In the genomic region with DNA sequence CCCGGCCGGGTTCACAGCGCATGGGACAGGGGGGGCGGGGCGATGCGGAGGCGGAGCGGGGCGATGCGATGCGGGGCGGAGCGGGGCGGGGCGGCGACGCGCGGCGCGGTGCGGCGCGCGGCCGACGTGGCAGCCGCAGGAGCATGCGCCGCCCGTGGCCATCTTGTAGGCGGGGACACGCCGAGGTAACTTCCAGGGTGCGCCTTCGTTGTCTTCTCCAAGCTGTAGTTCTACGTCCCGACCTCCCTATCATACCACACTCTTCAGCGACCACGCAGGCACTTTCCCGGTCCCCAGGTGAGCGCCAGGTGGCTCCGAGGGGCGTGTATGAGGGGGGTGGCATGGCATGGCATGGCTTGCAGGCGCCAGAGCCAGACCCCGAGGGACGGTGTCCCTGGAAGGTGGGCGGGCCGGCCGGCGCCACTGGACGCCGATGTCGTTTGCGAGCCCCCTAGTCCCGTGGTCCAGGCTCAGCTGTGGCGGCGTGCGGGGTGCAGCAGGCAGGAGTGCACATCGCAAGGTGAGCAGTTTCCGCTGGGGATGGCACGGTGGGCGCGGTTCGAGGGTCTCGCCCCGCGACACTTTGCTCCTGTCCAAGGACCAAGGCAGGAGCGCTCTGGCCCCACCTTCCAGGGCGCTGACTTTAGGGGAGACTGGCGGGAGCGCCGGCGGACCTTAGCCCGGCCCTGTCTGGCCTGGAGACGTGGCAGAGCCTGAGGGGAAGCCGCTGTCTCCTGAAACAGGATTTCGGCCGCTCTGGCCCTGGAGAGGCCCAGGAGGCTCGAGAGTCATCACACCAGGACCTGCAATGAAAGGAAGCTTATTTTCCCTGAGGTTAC, we compare ENCODE assay signal across 1 cellular context.
TF ChIP-seq lines count a peak whose summit lies in the region.

Gene PRRC1 (plus strand): TSS at position 161 of the 839 bp plus-strand sequence. CDS start 5,840 bp downstream, outside the sequence.

TF ChIP-seq in WTC11, 78 proteins besides CTCF, POLR2A, EP300 and RAD21 (continued from another document and continues in another):
- TF ChIP-seq, protein P1, sequence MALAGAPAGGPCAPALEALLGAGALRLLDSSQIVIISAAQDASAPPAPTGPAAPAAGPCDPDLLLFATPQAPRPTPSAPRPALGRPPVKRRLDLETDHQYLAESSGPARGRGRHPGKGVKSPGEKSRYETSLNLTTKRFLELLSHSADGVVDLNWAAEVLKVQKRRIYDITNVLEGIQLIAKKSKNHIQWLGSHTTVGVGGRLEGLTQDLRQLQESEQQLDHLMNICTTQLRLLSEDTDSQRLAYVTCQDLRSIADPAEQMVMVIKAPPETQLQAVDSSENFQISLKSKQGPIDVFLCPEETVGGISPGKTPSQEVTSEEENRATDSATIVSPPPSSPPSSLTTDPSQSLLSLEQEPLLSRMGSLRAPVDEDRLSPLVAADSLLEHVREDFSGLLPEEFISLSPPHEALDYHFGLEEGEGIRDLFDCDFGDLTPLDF (CRISPR knock-in tag; IDR thresholded peaks at IDR 0.05): peak; percentile 68; the same call in 1 of the 2 replicates
- TF ChIP-seq SP1 (CRISPR knock-in tag; conservative IDR thresholded peaks at IDR 0.05) (peak; percentile 82), RELA (CRISPR knock-in tag; IDR thresholded peaks at IDR 0.05; ENCODE audit: borderline replicate concordance) (peak; percentile 83; the same call in 1 of the 2 replicates), ZNF219 (CRISPR knock-in tag; IDR thresholded peaks at IDR 0.05; ENCODE audit: borderline replicate concordance) (no peak), TEAD4 (CRISPR knock-in tag; IDR thresholded peaks at IDR 0.05) (no peak), PRRX2 (CRISPR knock-in tag; IDR thresholded peaks at IDR 0.05) (no peak), TP53 (CRISPR knock-in tag; IDR thresholded peaks at IDR 0.05) (no peak), ARID4B (CRISPR knock-in tag; IDR thresholded peaks at IDR 0.05; ENCODE audit: borderline replicate concordance) (no peak; the same call in 1 of the 2 replicates), ESRRA (CRISPR knock-in tag; IDR thresholded peaks at IDR 0.05; ENCODE audit: borderline replicate concordance) (no peak), TEAD1 (CRISPR knock-in tag; IDR thresholded peaks at IDR 0.05) (0 out of 2 replicates have a peak, but pooled peaks have one; percentile 22), EMX1 (CRISPR knock-in tag; IDR thresholded peaks at IDR 0.05) (no peak), MLX (CRISPR knock-in tag; IDR thresholded peaks at IDR 0.05) (no peak), ATF1 (CRISPR knock-in tag; IDR thresholded peaks at IDR 0.05) (no peak), ZNF138 (CRISPR knock-in tag; conservative IDR thresholded peaks at IDR 0.05) (peak; percentile 83; the same call in 1 of the 2 replicates), NFYB (CRISPR knock-in tag; conservative IDR thresholded peaks at IDR 0.05; ENCODE audit: low read depth) (peak; percentile 18; the same call in 1 of the 2 replicates), NFATC4 (CRISPR knock-in tag; IDR thresholded peaks at IDR 0.05) (no peak), ZNF263 (CRISPR knock-in tag; IDR thresholded peaks at IDR 0.05; ENCODE audit: low read depth) (no peak), ZMAT4 (CRISPR knock-in tag; IDR thresholded peaks at IDR 0.05) (no peak), TCF7 (CRISPR knock-in tag; IDR thresholded peaks at IDR 0.05; ENCODE audit: low read depth) (no peak), HMGA2 (CRISPR knock-in tag; IDR thresholded peaks at IDR 0.05) (no peak), ZNF317 (CRISPR knock-in tag; IDR thresholded peaks at IDR 0.05; ENCODE audit: borderline replicate concordance, low read depth) (no peak), ETV6 (CRISPR knock-in tag; IDR thresholded peaks at IDR 0.05) (0 out of 2 replicates have a peak, but pooled peaks have one; percentile 63), NFE2L1 (CRISPR knock-in tag; IDR thresholded peaks at IDR 0.05) (no peak), JAZF1 (CRISPR knock-in tag; IDR thresholded peaks at IDR 0.05) (no peak), IRF2 (CRISPR knock-in tag; IDR thresholded peaks at IDR 0.05; ENCODE audit: borderline replicate concordance, low read depth) (no peak), CDX4 (CRISPR knock-in tag; IDR thresholded peaks at IDR 0.05; ENCODE audit: borderline replicate concordance) (no peak), ZBTB21 (CRISPR knock-in tag; IDR thresholded peaks at IDR 0.05; ENCODE audit: borderline replicate concordance) (no peak; the same call in 1 of the 2 replicates), MXD4 (CRISPR knock-in tag; IDR thresholded peaks at IDR 0.05; ENCODE audit: borderline replicate concordance) (no peak), CBFB (CRISPR knock-in tag; IDR thresholded peaks at IDR 0.05; ENCODE audit: low read depth) (no peak), CREM (CRISPR knock-in tag; IDR thresholded peaks at IDR 0.05) (peak; percentile 32), HMGXB4 (CRISPR knock-in tag; IDR thresholded peaks at IDR 0.05) (peak; percentile 44; the same call in 1 of the 2 replicates), JUN (CRISPR knock-in tag; IDR thresholded peaks at IDR 0.05) (peak; percentile 35; the same call in 1 of the 2 replicates), FOXP1 (CRISPR knock-in tag; IDR thresholded peaks at IDR 0.05; ENCODE audit: borderline replicate concordance) (peak; percentile 67; the same call in 1 of the 2 replicates), ZNF396 (CRISPR knock-in tag; IDR thresholded peaks at IDR 0.05; ENCODE audit: borderline replicate concordance) (no peak)
- TF ChIP-seq, protein P2, sequence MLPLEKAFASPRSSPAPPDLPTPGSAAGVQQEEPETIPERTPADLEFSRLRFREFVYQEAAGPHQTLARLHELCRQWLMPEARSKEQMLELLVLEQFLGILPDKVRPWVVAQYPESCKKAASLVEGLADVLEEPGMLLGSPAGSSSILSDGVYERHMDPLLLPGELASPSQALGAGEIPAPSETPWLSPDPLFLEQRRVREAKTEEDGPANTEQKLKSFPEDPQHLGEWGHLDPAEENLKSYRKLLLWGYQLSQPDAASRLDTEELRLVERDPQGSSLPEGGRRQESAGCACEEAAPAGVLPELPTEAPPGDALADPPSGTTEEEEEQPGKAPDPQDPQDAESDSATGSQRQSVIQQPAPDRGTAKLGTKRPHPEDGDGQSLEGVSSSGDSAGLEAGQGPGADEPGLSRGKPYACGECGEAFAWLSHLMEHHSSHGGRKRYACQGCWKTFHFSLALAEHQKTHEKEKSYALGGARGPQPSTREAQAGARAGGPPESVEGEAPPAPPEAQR (CRISPR knock-in tag; IDR thresholded peaks at IDR 0.05): no peak
- TF ChIP-seq, protein P3, sequence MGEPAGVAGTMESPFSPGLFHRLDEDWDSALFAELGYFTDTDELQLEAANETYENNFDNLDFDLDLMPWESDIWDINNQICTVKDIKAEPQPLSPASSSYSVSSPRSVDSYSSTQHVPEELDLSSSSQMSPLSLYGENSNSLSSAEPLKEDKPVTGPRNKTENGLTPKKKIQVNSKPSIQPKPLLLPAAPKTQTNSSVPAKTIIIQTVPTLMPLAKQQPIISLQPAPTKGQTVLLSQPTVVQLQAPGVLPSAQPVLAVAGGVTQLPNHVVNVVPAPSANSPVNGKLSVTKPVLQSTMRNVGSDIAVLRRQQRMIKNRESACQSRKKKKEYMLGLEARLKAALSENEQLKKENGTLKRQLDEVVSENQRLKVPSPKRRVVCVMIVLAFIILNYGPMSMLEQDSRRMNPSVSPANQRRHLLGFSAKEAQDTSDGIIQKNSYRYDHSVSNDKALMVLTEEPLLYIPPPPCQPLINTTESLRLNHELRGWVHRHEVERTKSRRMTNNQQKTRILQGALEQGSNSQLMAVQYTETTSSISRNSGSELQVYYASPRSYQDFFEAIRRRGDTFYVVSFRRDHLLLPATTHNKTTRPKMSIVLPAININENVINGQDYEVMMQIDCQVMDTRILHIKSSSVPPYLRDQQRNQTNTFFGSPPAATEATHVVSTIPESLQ (CRISPR knock-in tag; IDR thresholded peaks at IDR 0.05): no peak
- TF ChIP-seq, protein P4, sequence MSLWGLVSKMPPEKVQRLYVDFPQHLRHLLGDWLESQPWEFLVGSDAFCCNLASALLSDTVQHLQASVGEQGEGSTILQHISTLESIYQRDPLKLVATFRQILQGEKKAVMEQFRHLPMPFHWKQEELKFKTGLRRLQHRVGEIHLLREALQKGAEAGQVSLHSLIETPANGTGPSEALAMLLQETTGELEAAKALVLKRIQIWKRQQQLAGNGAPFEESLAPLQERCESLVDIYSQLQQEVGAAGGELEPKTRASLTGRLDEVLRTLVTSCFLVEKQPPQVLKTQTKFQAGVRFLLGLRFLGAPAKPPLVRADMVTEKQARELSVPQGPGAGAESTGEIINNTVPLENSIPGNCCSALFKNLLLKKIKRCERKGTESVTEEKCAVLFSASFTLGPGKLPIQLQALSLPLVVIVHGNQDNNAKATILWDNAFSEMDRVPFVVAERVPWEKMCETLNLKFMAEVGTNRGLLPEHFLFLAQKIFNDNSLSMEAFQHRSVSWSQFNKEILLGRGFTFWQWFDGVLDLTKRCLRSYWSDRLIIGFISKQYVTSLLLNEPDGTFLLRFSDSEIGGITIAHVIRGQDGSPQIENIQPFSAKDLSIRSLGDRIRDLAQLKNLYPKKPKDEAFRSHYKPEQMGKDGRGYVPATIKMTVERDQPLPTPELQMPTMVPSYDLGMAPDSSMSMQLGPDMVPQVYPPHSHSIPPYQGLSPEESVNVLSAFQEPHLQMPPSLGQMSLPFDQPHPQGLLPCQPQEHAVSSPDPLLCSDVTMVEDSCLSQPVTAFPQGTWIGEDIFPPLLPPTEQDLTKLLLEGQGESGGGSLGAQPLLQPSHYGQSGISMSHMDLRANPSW (CRISPR knock-in tag; conservative IDR thresholded peaks at IDR 0.05; ENCODE audit: low read depth): no peak
- TF ChIP-seq, protein P5, sequence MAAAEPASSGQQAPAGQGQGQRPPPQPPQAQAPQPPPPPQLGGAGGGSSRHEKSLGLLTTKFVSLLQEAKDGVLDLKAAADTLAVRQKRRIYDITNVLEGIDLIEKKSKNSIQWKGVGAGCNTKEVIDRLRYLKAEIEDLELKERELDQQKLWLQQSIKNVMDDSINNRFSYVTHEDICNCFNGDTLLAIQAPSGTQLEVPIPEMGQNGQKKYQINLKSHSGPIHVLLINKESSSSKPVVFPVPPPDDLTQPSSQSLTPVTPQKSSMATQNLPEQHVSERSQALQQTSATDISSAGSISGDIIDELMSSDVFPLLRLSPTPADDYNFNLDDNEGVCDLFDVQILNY (CRISPR knock-in tag; IDR thresholded peaks at IDR 0.05): peak; percentile 69; the same call in 1 of the 2 replicates
- TF ChIP-seq, protein P6, sequence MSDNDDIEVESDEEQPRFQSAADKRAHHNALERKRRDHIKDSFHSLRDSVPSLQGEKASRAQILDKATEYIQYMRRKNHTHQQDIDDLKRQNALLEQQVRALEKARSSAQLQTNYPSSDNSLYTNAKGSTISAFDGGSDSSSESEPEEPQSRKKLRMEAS (CRISPR knock-in tag; IDR thresholded peaks at IDR 0.05): peak; percentile 71
